1 cellular context compared by ENCODE assay signal in genomic region chr17:75524971-75525805, GRCh38.
TF ChIP-seq lines count a peak whose summit lies in the region.

Gene LLGL2, plus strand, starts transcription at chr17:75525697. Its CDS starts 17,730 bp downstream, at chr17:75543427.

TF ChIP-seq in HepG2, 621 proteins besides CTCF, POLR2A, EP300 and RAD21 (continued from another document and continues in another):
- peak; percentile 19; the same call in 1 of the 2 replicates for TF ChIP-seq HMG20A (CRISPR knock-in tag; IDR thresholded peaks at IDR 0.05; ENCODE audit: borderline replicate concordance)
- TF ChIP-seq SALL2 (CRISPR knock-in tag; IDR thresholded peaks at IDR 0.05): peak; percentile 67
- peak; percentile 100 for TF ChIP-seq ZEB1 (IDR thresholded peaks at IDR 0.05; ENCODE audit: insufficient replicate concordance, low read depth)
- no peak; the same call in 1 of the 2 replicates for TF ChIP-seq LBX2 (CRISPR knock-in tag; IDR thresholded peaks at IDR 0.05; ENCODE audit: borderline replicate concordance)
- TF ChIP-seq PHF21A (CRISPR knock-in tag; IDR thresholded peaks at IDR 0.05): peak; percentile 74; the same call in 1 of the 2 replicates
- TF ChIP-seq ZNF691 (CRISPR knock-in tag; IDR thresholded peaks at IDR 0.05; ENCODE audit: borderline replicate concordance, low read depth): peak; percentile 85; the same call in 1 of the 2 replicates
- TF ChIP-seq MAF1 (CRISPR knock-in tag; IDR thresholded peaks at IDR 0.05; ENCODE audit: borderline replicate concordance): peak; percentile 80; the same call in 1 of the 2 replicates
- TF ChIP-seq ZNF34 (CRISPR knock-in tag; IDR thresholded peaks at IDR 0.05; ENCODE audit: borderline replicate concordance): peak; percentile 42; the same call in 1 of the 2 replicates
- peak; percentile 49; the same call in 1 of the 2 replicates for TF ChIP-seq RFXANK (CRISPR knock-in tag; IDR thresholded peaks at IDR 0.05)
- TF ChIP-seq ISX (CRISPR knock-in tag; conservative IDR thresholded peaks at IDR 0.05): 0 out of 2 replicates have a peak, but pooled peaks have one; percentile 11
- TF ChIP-seq NBN (conservative IDR thresholded peaks at IDR 0.05): no peak
- TF ChIP-seq ZFP82 (CRISPR knock-in tag; IDR thresholded peaks at IDR 0.05; ENCODE audit: borderline replicate concordance): no peak
- TF ChIP-seq ZNF296 (CRISPR knock-in tag; conservative IDR thresholded peaks at IDR 0.05): no peak
- TF ChIP-seq SNAI1 (CRISPR knock-in tag; IDR thresholded peaks at IDR 0.05; ENCODE audit: borderline replicate concordance): no peak
- 0 out of 2 replicates have a peak, but pooled peaks have one; percentile 30 for TF ChIP-seq PBX2 (CRISPR knock-in tag; IDR thresholded peaks at IDR 0.05)
- TF ChIP-seq ZNF263 (CRISPR knock-in tag; IDR thresholded peaks at IDR 0.05): peak; percentile 98
- TF ChIP-seq GZF1 (CRISPR knock-in tag; IDR thresholded peaks at IDR 0.05): peak; percentile 33; the same call in 1 of the 2 replicates
- TF ChIP-seq RBAK (CRISPR knock-in tag; IDR thresholded peaks at IDR 0.05): no peak
- TF ChIP-seq ZSCAN21 (CRISPR knock-in tag; IDR thresholded peaks at IDR 0.05; ENCODE audit: borderline replicate concordance): no peak; the same call in 1 of the 2 replicates
- peak; percentile 76 for TF ChIP-seq HDAC1 (CRISPR knock-in tag; IDR thresholded peaks at IDR 0.05)
- peak; percentile 88; the same call in 1 of the 2 replicates for TF ChIP-seq KAT7 (CRISPR knock-in tag; IDR thresholded peaks at IDR 0.05; ENCODE audit: borderline replicate concordance)
- peak; percentile 38 for TF ChIP-seq CBX1 (IDR thresholded peaks at IDR 0.05; ENCODE audit: low read depth)
- peak; percentile 67; the same call in 1 of the 2 replicates for TF ChIP-seq ZBTB2 (CRISPR knock-in tag; IDR thresholded peaks at IDR 0.05; ENCODE audit: low read depth)
- TF ChIP-seq ZNF615 (CRISPR knock-in tag; IDR thresholded peaks at IDR 0.05; ENCODE audit: borderline replicate concordance): no peak
- TF ChIP-seq ZNF280D (CRISPR knock-in tag; IDR thresholded peaks at IDR 0.05): 0 out of 2 replicates have a peak, but pooled peaks have one; percentile 49
- no peak for TF ChIP-seq THYN1 (CRISPR knock-in tag; IDR thresholded peaks at IDR 0.05; ENCODE audit: borderline replicate concordance, low read depth)
- peak; percentile 89 for TF ChIP-seq ZNF770 (CRISPR knock-in tag; IDR thresholded peaks at IDR 0.05)
- TF ChIP-seq ZBTB14 (CRISPR knock-in tag; IDR thresholded peaks at IDR 0.05): peak; percentile 67
- peak; percentile 81; the same call in 1 of the 2 replicates for TF ChIP-seq PRMT3 (CRISPR knock-in tag; IDR thresholded peaks at IDR 0.05; ENCODE audit: borderline replicate concordance, low read depth)
- TF ChIP-seq ZNF383 (CRISPR knock-in tag; IDR thresholded peaks at IDR 0.05; ENCODE audit: borderline replicate concordance): peak; percentile 94; the same call in 1 of the 2 replicates
- TF ChIP-seq AHDC1 (CRISPR knock-in tag; IDR thresholded peaks at IDR 0.05; ENCODE audit: borderline replicate concordance): 0 out of 2 replicates have a peak, but pooled peaks have one; percentile 16
- peak; percentile 36; the same call in 1 of the 2 replicates for TF ChIP-seq SMAD1 (CRISPR knock-in tag; IDR thresholded peaks at IDR 0.05; ENCODE audit: borderline replicate concordance, low read depth)
- no peak for TF ChIP-seq TSC22D2 (CRISPR knock-in tag; IDR thresholded peaks at IDR 0.05; ENCODE audit: borderline replicate concordance)
- TF ChIP-seq ZNF557 (CRISPR knock-in tag; IDR thresholded peaks at IDR 0.05): no peak
- peak; percentile 89 for TF ChIP-seq FOXC1 (CRISPR knock-in tag; IDR thresholded peaks at IDR 0.05; ENCODE audit: borderline replicate concordance)
- TF ChIP-seq ZNF713 (CRISPR knock-in tag; IDR thresholded peaks at IDR 0.05): no peak
- TF ChIP-seq XBP1 (CRISPR knock-in tag; IDR thresholded peaks at IDR 0.05): peak; percentile 67; the same call in 1 of the 2 replicates
- peak; percentile 58 for TF ChIP-seq MED1 (CRISPR knock-in tag; IDR thresholded peaks at IDR 0.05)
- TF ChIP-seq ZNF556 (CRISPR knock-in tag; IDR thresholded peaks at IDR 0.05; ENCODE audit: borderline replicate concordance): no peak; the same call in 1 of the 2 replicates
- TF ChIP-seq SP140L (CRISPR knock-in tag; IDR thresholded peaks at IDR 0.05; ENCODE audit: borderline replicate concordance): no peak
- peak; percentile 50; the same call in 1 of the 2 replicates for TF ChIP-seq ZNF232 (CRISPR knock-in tag; IDR thresholded peaks at IDR 0.05; ENCODE audit: borderline replicate concordance)
- TF ChIP-seq HOXA7 (CRISPR knock-in tag; IDR thresholded peaks at IDR 0.05): no peak
- TF ChIP-seq BCL6 (CRISPR knock-in tag; IDR thresholded peaks at IDR 0.05): peak; percentile 47; the same call in 1 of the 2 replicates
- 0 out of 2 replicates have a peak, but pooled peaks have one; percentile 15 for TF ChIP-seq ZKSCAN1 (IDR thresholded peaks at IDR 0.05; ENCODE audit: low read length)
- TF ChIP-seq RBM39 (IDR thresholded peaks at IDR 0.05; ENCODE audit: low read depth, low read length, poor library complexity, severe bottlenecking): peak; percentile 47
- TF ChIP-seq THAP8 (CRISPR knock-in tag; IDR thresholded peaks at IDR 0.05; ENCODE audit: borderline replicate concordance): peak; percentile 94; the same call in 1 of the 2 replicates
- peak; percentile 54; the same call in 1 of the 2 replicates for TF ChIP-seq ZFP37 (CRISPR knock-in tag; IDR thresholded peaks at IDR 0.05; ENCODE audit: borderline replicate concordance)
